In genomic region chr14:104986487-104987164, GRCh38 we compare ENCODE assay signal across 8 cellular contexts. TPM values are rescaled to one million over a fixed set of nuclear protein-coding genes. Genes with fewer than 3 reads are reported as not detected.
A peak's percentile ranks its signal among the peaks of the same experiment; 100 is the strongest.
DNase-seq lines count a peak whose midpoint lies in the region; ATAC-seq, FAIRE-seq and TF ChIP-seq lines count a peak whose summit lies in the region.

No MANE protein-coding gene starts in this region.

- H3K4me1 Mint-ChIP-seq in WTC11 = 0 out of 2 replicates have a peak, but pooled peaks cover 4% of the 10 kb centered on the region
- H3K4me1 Mint-ChIP-seq in glutamatergic neuron (ENCODE audit: low read depth, unreplicated experiment) = peaks cover 7% of the 10 kb centered on the region

- CTCF ChIA-PET in WTC11 (lab: Charles Lee) = interaction anchor here (0.7 to 1.1 kb wide), 2 partner anchors 53 to 59 kb away, joined by 3 to 4 read pairs; no protein-coding TSS in a partner anchor

- no peaks in the 10 kb centered on the region for H3K9me3 ChIP-seq in gastrocnemius medialis

- H3K36me3 Mint-ChIP-seq in WTC11 = no peaks in the 10 kb centered on the region
- no peaks in the 10 kb centered on the region for H3K36me3 Mint-ChIP-seq in glutamatergic neuron (ENCODE audit: unreplicated experiment)

- H3K27ac Mint-ChIP-seq in WTC11 (no peak overlapping the region), glutamatergic neuron (ENCODE audit: unreplicated experiment) (no peak overlapping the region)

- peak overlapping the region; percentile 67 to 90 (median 79) for H3K4me3 ChIP-seq in gastrocnemius medialis

- TF ChIP-seq POLR2A in GM12891 (IDR thresholded peaks at IDR 0.05; ENCODE audit: low read depth, low read length) (no peak), gastrocnemius medialis (IDR thresholded peaks at IDR 0.05) (no peak)

- no peaks in the 10 kb centered on the region for H3K36me3 ChIP-seq in gastrocnemius medialis

- H3K27me3 Mint-ChIP-seq in WTC11 (ENCODE audit: low read depth) (peaks cover 4% of the 10 kb centered on the region), glutamatergic neuron (ENCODE audit: unreplicated experiment) (peaks cover 12% of the 10 kb centered on the region)

- peak overlapping the region; percentile 62 for H3K4me3 Mint-ChIP-seq in WTC11
- H3K4me3 Mint-ChIP-seq in glutamatergic neuron (ENCODE audit: unreplicated experiment) = peak overlapping the region; percentile 77

- TF ChIP-seq CTCF in WTC11 (IDR thresholded peaks at IDR 0.05) = no peak
- no peak for TF ChIP-seq CTCF in glutamatergic neuron (IDR thresholded peaks at IDR 0.05; ENCODE audit: partially characterized antibody, unreplicated experiment)
- TF ChIP-seq CTCF in gastrocnemius medialis (IDR thresholded peaks at IDR 0.05 in 4 of 5, conservative IDR thresholded peaks at IDR 0.05 in 1 of 5) = no peak

- in situ Hi-C loops in gastrocnemius medialis (cut with MboI; ENCODE audit: low sequenced_read_pairs in 4 of 4) = no loop called here

- ATAC-seq in WTC11 (no peak), gastrocnemius medialis (no peak), HG03469 (IDR thresholded peaks at IDR 0.05; ENCODE audit: unreplicated experiment) (no peak), HG03378 (IDR thresholded peaks at IDR 0.05; ENCODE audit: unreplicated experiment) (no peak)

- intact Hi-C loops in gastrocnemius medialis (cut with DNase I; ENCODE audit: low total_unique reads) = loop anchor here (5.0 to 10.0 kb wide), 2 partner anchors 178 to 189 kb away; partner anchors contain the start of genes AKT1 and JAG2

- POLR2A ChIA-PET in WTC11 (lab: Charles Lee) = no interaction called here

- H3K27me3 ChIP-seq in gastrocnemius medialis = no peaks in the 10 kb centered on the region

- FAIRE-seq in GM12891 (lab: Jason Lieb, UNC) = peak; percentile 20

- DNase-seq in GM12891 (ENCODE audit: insufficient read length, low spot score) (no peak), WTC11 (ENCODE audit: low spot score) (no peak), glutamatergic neuron (no peak), gastrocnemius medialis (no peak), GM03348 (ENCODE audit: low spot score) (no peak), NCI-H524 (lab: John Stamatoyannopoulos, UW) (no peak)

- H3K9me3 Mint-ChIP-seq in WTC11 (no peaks in the 10 kb centered on the region), glutamatergic neuron (ENCODE audit: unreplicated experiment) (peaks cover 7% of the 10 kb centered on the region)

- H3K4me1 ChIP-seq in gastrocnemius medialis = peaks cover 7 to 9% of the 10 kb centered on the region in 2 donors

- H3K27ac ChIP-seq in gastrocnemius medialis = no peak overlapping the region

TF ChIP-seq in GM12891, 5 proteins besides CTCF, POLR2A, EP300 and RAD21:
- no peak for TF ChIP-seq SPI1 (IDR thresholded peaks at IDR 0.05; ENCODE audit: low read depth, low read length)

TF ChIP-seq in WTC11, 78 proteins besides CTCF, POLR2A, EP300 and RAD21:
- TF ChIP-seq ZNF423 (CRISPR knock-in tag; IDR thresholded peaks at IDR 0.05) (no peak), ATF3 (CRISPR knock-in tag; conservative IDR thresholded peaks at IDR 0.05) (no peak), ZNF138 (CRISPR knock-in tag; conservative IDR thresholded peaks at IDR 0.05) (no peak), TP53 (CRISPR knock-in tag; IDR thresholded peaks at IDR 0.05) (no peak), E2F5 (CRISPR knock-in tag; IDR thresholded peaks at IDR 0.05) (no peak)

RNA-seq across cellular contexts. Expression of gene CLBA1, which starts 1.0 kb away (rescaled TPM):
- 3.0 TPM for polyA plus RNA-seq in GM12891 (2012; ENCODE audit: low read depth, missing spikeins)
- total RNA-seq in WTC11 (2021) (2.6 to 3.8 TPM (median 2.8 TPM) in 3 replicates), glutamatergic neuron (ENCODE audit: unreplicated experiment) (5.9 TPM), gastrocnemius medialis (1 to 10 TPM in 3 of 4 donors, under 1 TPM in 1; 0.71 to 4.0 (median 3.3) TPM)

RNA-seq across cellular contexts. Expression of gene AHNAK2, which starts 8.5 kb away (rescaled TPM):
- 0.09 TPM for polyA plus RNA-seq in GM12891 (2012; ENCODE audit: low read depth, missing spikeins)
- total RNA-seq in WTC11 (2021) (3.3 to 3.5 TPM (median 3.4 TPM) in 3 replicates), glutamatergic neuron (ENCODE audit: unreplicated experiment) (44.8 TPM), gastrocnemius medialis (1 to 10 TPM; 2.0 to 8.6 (median 3.4) TPM)

RNA-seq across cellular contexts. Expression of gene CDCA4, which starts 34.3 kb away (rescaled TPM):
- polyA plus RNA-seq in GM12891 (2012; ENCODE audit: low read depth, missing spikeins) = 35.1 TPM
- 55.9 to 63.3 TPM (median 58.3 TPM) in 3 replicates for total RNA-seq in WTC11 (2021)
- 23.2 TPM for total RNA-seq in glutamatergic neuron (ENCODE audit: unreplicated experiment)
- 1 to 10 TPM in 3 of 4 donors, under 1 TPM in 1; 0.71 to 2.2 (median 1.8) TPM for total RNA-seq in gastrocnemius medialis
